Comparison of ENCODE assay signal across 36 cellular contexts in genomic region chr11:84837402-84838069, GRCh38.
"Had no signal": no experiment of that assay in that cellular context is flagged by ENCODE, and none has a peak within 500 bp of the region (broad histone marks: within the 10 kb centered on the region; RNA-seq: fewer than 3 reads in every experiment).

No MANE protein-coding gene starts in this region.

- H3K4me1 ChIP-seq: adrenal gland, body of pancreas, breast epithelium had no signal

- H3K27ac ChIP-seq: adrenal gland, body of pancreas, brain microvascular endothelial cell, breast epithelium, cardiac muscle cell, VCaP had no signal

- H3K9me3 ChIP-seq: adrenal gland, body of pancreas, breast epithelium had no signal

- H3K27me3 ChIP-seq: adrenal gland, body of pancreas, brain microvascular endothelial cell, breast epithelium, cardiac muscle cell had no signal

- DNase-seq: activated B cell treated with CpG ODN at 0.5 μM for 24 hours; activated CD4-positive, alpha-beta memory T cell treated with anti-CD3 and anti-CD28 coated beads for 36 hours; activated CD4-positive, alpha-beta T cell treated with anti-CD3 and anti-CD28 coated beads for 4 hours; activated CD4-positive, alpha-beta T cell treated with anti-CD3 and anti-CD28 coated beads, Interleukin-2, amount 10 ng/mL, durations not matched to agents 24 days and 14 days; activated CD4-positive, alpha-beta T cell treated with anti-CD3 and anti-CD28 coated beads, Interleukin-2, amount 50 U/mL, for 1 hour; activated CD4-positive, alpha-beta T cell treated with anti-CD3 and anti-CD28 coated beads, Interleukin-2, amount 50 U/mL, for 4 hours; activated CD4-positive, CD25-positive, alpha-beta regulatory T cell treated with anti-CD3 and anti-CD28 coated beads, Interleukin-2, amount 50 U/mL, for 72 hours; activated CD8-positive, alpha-beta memory T cell treated with anti-CD3 and anti-CD28 coated beads, Interleukin-2, amount 50 U/mL, for 4 hours; activated CD8-positive, alpha-beta T cell treated with anti-CD3 and anti-CD28 coated beads for 36 hours; activated effector memory CD4-positive, alpha-beta T cell treated with anti-CD3 and anti-CD28 coated beads, Interleukin-2, amount 50 U/mL, for 16 hours; activated gamma-delta T cell treated with Interleukin-2 at 50 U/mL for 16 hours; activated naive CD4-positive, alpha-beta T cell; activated naive CD4-positive, alpha-beta T cell treated with anti-CD3 and anti-CD28 coated beads for 36 hours; activated naive CD4-positive, alpha-beta T cell treated with anti-CD3 and anti-CD28 coated beads, Interleukin-2, amount 50 U/mL, for 16 hours; activated naive CD8-positive, alpha-beta T cell treated with anti-CD3 and anti-CD28 coated beads for 36 hours; activated T-cell treated with anti-CD3 and anti-CD28 coated beads for 4 hours; activated T-cell treated with anti-CD3 and anti-CD28 coated beads, Interleukin-2, amount 50 U/mL, for 1 hour; activated T-cell treated with anti-CD3 and anti-CD28 coated beads, Interleukin-2, amount 50 U/mL, for 4 hours; activated T-cell treated with anti-CD3 and anti-CD28 coated beads, Interleukin-2, amount 50 U/mL, for 72 hours; adrenal gland; amniotic stem cell; aorta; body of pancreas; brain microvascular endothelial cell; caudate nucleus; cerebellar nuclear complex; T-helper 1 cell; T-helper 2 cell; T-helper 9 cell had no signal

- FAIRE-seq: astrocyte, TTC549 had no signal

- H3K4me3 ChIP-seq: adrenal gland, body of pancreas, breast epithelium, cardiac muscle cell had no signal

- ATAC-seq: activated CD8-positive, alpha-beta T cell treated with anti-CD3 and anti-CD28 coated beads for 36 hours; activated naive CD4-positive, alpha-beta T cell treated with anti-CD3 and anti-CD28 coated beads, Interleukin-2, amount 50 U/mL, for 72 hours; activated T-cell treated with anti-CD3 and anti-CD28 coated beads, Interleukin-2, amount 50 U/mL, for 4 hours; activated T-cell treated with anti-CD3 and anti-CD28 coated beads, Interleukin-2, amount 50 U/mL, for 72 hours; activated T-helper 17 cell treated with anti-CD3 and anti-CD28 coated beads, Interleukin-2, amount 50 U/mL, for 72 hours; body of pancreas had no signal

- H3K36me3 ChIP-seq: adrenal gland, brain microvascular endothelial cell, breast epithelium, cardiac muscle cell had no signal
